Comparison of ENCODE assay signal across 8 cellular contexts in genomic region chr20:1301031-1301529, GRCh38. TPM values are rescaled to one million over a fixed set of nuclear protein-coding genes. Genes with fewer than 3 reads are reported as not detected.
A peak's percentile ranks its signal among the peaks of the same experiment; 100 is the strongest.
DNase-seq lines count a peak whose midpoint lies in the region; ATAC-seq lines count a peak whose summit lies in the region.

No MANE protein-coding gene starts in this region.

- intact Hi-C loops in posterior vena cava (cut with DNase I), result no loop called here

- DNase-seq in EL, result peak; percentile 77
- DNase-seq in RKO (ENCODE audit: low spot score), result peak; percentile 37
- peak; percentile 50 for DNase-seq in activated naive CD4-positive, alpha-beta T cell treated with anti-CD3 and anti-CD28 coated beads, Interleukin-2, amount 50 U/mL, for 16 hours
- DNase-seq in posterior vena cava (ENCODE audit: low spot score), result peak; percentile 78
- DNase-seq in NCI-H774 (lab: John Stamatoyannopoulos, UW), result no peak

- ATAC-seq in HG03039 (IDR thresholded peaks at IDR 0.05; ENCODE audit: unreplicated experiment) (no peak), HG02870 (IDR thresholded peaks at IDR 0.05; ENCODE audit: unreplicated experiment) (no peak), GM19351 (IDR thresholded peaks at IDR 0.05; ENCODE audit: unreplicated experiment) (no peak)

RNA-seq across cellular contexts. Expression of gene SDCBP2, which starts 27.9 kb away (rescaled TPM):
- total RNA-seq in posterior vena cava, result 1 to 10 TPM; 3.1 to 5.4 TPM

RNA-seq across cellular contexts. Expression of gene SNPH, which starts 35.0 kb away (rescaled TPM):
- total RNA-seq in posterior vena cava, result 10 to 100 TPM in 1 of 2 donors, 1 to 10 TPM in 1; 8.9 to 11.9 TPM
